In genomic region chr14:24876996-24877395, GRCh38 we compare ENCODE assay signal across 19 cellular contexts.
DNase-seq lines count a peak whose midpoint lies in the region; TF ChIP-seq lines count a peak whose summit lies in the region.
"Had no signal": no experiment of that assay in that cellular context is flagged by ENCODE, and none has a peak within 500 bp of the region (broad histone marks: within the 10 kb centered on the region; RNA-seq: fewer than 3 reads in every experiment).

No MANE protein-coding gene starts in this region.

- in situ Hi-C loops in SK-MEL-5 (cut with HindIII; ENCODE audit: low pct_unique_long_range_greater_than_20kb, low sequenced_read_pairs), result no loop called here

- H3K4me1 Mint-ChIP-seq in endothelial cell (ENCODE audit: unreplicated experiment), result peaks cover 40% of the 10 kb centered on the region

- H3K36me3 Mint-ChIP-seq in endothelial cell (ENCODE audit: low read depth, unreplicated experiment), result no peaks in the 10 kb centered on the region
- H3K36me3 Mint-ChIP-seq: CD14-positive monocyte had no signal

- DNase-seq in SK-MEL-5 (ENCODE audit: low read depth, low spot score), result peak; percentile 70
- DNase-seq in endothelial cell (ENCODE audit: low spot score), result no peak
- peak; percentile 84 for DNase-seq in medulla oblongata (ENCODE audit: extremely low spot score)
- peak in 1 of 49 donors; percentile 68 for DNase-seq in substantia nigra (lab: John Stamatoyannopoulos, UW)
- no peak for DNase-seq in NOMO-1 treated with DMSO at 0.1 percent for 48 hours (lab: John Stamatoyannopoulos, UW; ENCODE audit: unreplicated experiment)
- DNase-seq in activated CD4-positive, CD25-positive, alpha-beta regulatory T cell (lab: John Stamatoyannopoulos, UW), result no peak
- DNase-seq in NCI-H1694 (lab: John Stamatoyannopoulos, UW), result no peak
- no peak for DNase-seq in stimulated activated CD4-positive, alpha-beta T cell treated with anti-CD3 and anti-CD28 coated beads, Interleukin-12 subunit alpha, Interleukin-12 subunit beta, amount 100 ng/mL, for 4 hours
- DNase-seq: ACHN, COR-L47, GF-D8, KG1, NCI-H1417 treated with DMSO at 0.1 percent for 48 hours, NCI-H2029, NCI-H526, Peyer's patch, Right ventricle myocardium superior had no signal

- H3K9me3 Mint-ChIP-seq in endothelial cell (ENCODE audit: unreplicated experiment), result no peaks in the 10 kb centered on the region

- H3K27me3 Mint-ChIP-seq in endothelial cell (ENCODE audit: unreplicated experiment), result peaks cover 5% of the 10 kb centered on the region

- H3K27ac Mint-ChIP-seq in endothelial cell (ENCODE audit: unreplicated experiment), result peak overlapping the region; percentile 6

- H3K27ac ChIP-seq in substantia nigra (ENCODE audit: low read depth, low read length, poor library complexity, severe bottlenecking), result peak overlapping the region; percentile 84
- H3K27ac ChIP-seq: SK-N-MC had no signal

- no peak for TF ChIP-seq CTCF in endothelial cell (IDR thresholded peaks at IDR 0.05; ENCODE audit: unreplicated experiment)

- H3K4me3 Mint-ChIP-seq in endothelial cell (ENCODE audit: unreplicated experiment), result no peak overlapping the region

Comparison
In these comparisons a context has a peak if more than half of its experiments do, and no peak if none do; other contexts are left out.
1. DNase-seq: peak in SK-MEL-5 (single experiment) and medulla oblongata (single experiment); none in endothelial cell (single experiment), NOMO-1 treated with DMSO at 0.1 percent for 48 hours (single experiment), activated CD4-positive, CD25-positive, alpha-beta regulatory T cell (0 of 4), NCI-H1694 (single experiment) and stimulated activated CD4-positive, alpha-beta T cell treated with anti-CD3 and anti-CD28 coated beads, Interleukin-12 subunit alpha, Interleukin-12 subunit beta, amount 100 ng/mL, for 4 hours (single experiment).